In the genomic region with DNA sequence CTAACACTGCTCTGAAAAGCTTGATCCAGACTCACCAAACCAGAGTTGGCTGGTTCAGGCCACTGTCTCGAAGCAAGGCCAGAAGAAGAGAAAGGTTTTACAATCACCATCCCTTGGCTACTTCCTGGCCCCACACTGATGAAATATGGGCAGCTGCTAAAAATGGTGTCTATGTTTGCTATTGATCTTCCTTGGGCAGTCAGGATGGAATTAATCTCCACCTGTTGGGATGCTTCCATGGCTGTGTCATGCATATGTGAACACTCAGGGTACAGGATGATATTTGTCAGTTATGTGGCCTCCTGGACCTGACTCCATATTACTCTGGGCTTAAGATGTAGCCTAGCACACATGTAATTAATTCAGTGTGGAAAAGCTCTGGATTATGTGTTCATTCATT, we compare ENCODE assay signal across 13 cellular contexts.
DNase-seq lines count a peak whose midpoint lies in the region; ATAC-seq and TF ChIP-seq lines count a peak whose summit lies in the region.
"Had no signal": no experiment of that assay in that cellular context is flagged by ENCODE, and none has a peak within 500 bp of the region (broad histone marks: within the 10 kb centered on the region; RNA-seq: fewer than 3 reads in every experiment).

No MANE protein-coding gene starts in this region.

- H3K9ac ChIP-seq in DND-41 (ENCODE audit: low read depth, low read length): no peak overlapping the region

- H3K4me3 ChIP-seq in DND-41 (ENCODE audit: low read depth in 1 of 2, low read length in 2 of 2): no peak overlapping the region
- H3K4me3 ChIP-seq in dorsolateral prefrontal cortex: no peak overlapping the region

- H2AFZ ChIP-seq in DND-41 (ENCODE audit: low read depth, low read length): no peak overlapping the region

- H4K20me1 ChIP-seq in DND-41 (ENCODE audit: insufficient read depth, low read length): no peaks in the 10 kb centered on the region

- ATAC-seq in DND-41 (ENCODE audit: insufficient read depth, low read depth) (no peak), esophagus mucosa (no peak), left colon (no peak)

- peaks cover 51% of the 10 kb centered on the region for H3K4me1 Mint-ChIP-seq in activated T-helper 2 cell treated with anti-CD3 and anti-CD28 coated beads, Interferon-gamma antibody, Interleukin-2, Interleukin-4, amounts not matched to agents 10 μg/mL and 5 μg/mL and 100 μg/mL, durations not matched to agents 14 hours and 24 hours and 36 hours (ENCODE audit: low read depth)

- H3K9me3 ChIP-seq in DND-41 (ENCODE audit: insufficient read depth, low read length, severe bottlenecking): no peaks in the 10 kb centered on the region

- H3K27ac ChIP-seq in DND-41 (ENCODE audit: low read length): peak overlapping the region; percentile 36; the same call in 1 of the 2 replicates
- peak overlapping the region; percentile 18 to 99 (median 96) for H3K27ac ChIP-seq in dorsolateral prefrontal cortex
- peak overlapping the region; percentile 75 for H3K27ac ChIP-seq in temporal lobe (ENCODE audit: low read depth, low read length)

- H3K79me2 ChIP-seq in DND-41 (ENCODE audit: insufficient read depth, low read length): peaks cover 78% of the 10 kb centered on the region

- no peaks in the 10 kb centered on the region for H3K36me3 Mint-ChIP-seq in activated T-helper 2 cell treated with anti-CD3 and anti-CD28 coated beads, Interferon-gamma antibody, Interleukin-2, Interleukin-4, amounts not matched to agents 10 μg/mL and 5 μg/mL and 100 μg/mL, durations not matched to agents 14 hours and 24 hours and 36 hours (ENCODE audit: low read depth)
- H3K36me3 Mint-ChIP-seq: CD8-positive, alpha-beta memory T cell; IgD-negative memory B cell had no signal

- intact Hi-C loops in activated T-helper 2 cell treated with anti-CD3 and anti-CD28 coated beads, Interferon-gamma antibody, Interleukin-2, Interleukin-4, amounts not matched to agents 10 μg/mL and 5 μg/mL and 100 μg/mL, durations not matched to agents 14 hours and 24 hours and 36 hours (cut with micrococcal nuclease): loop anchor here (1.0 to 5.0 kb wide), 2 partner anchors 86 to 348 kb away; no protein-coding TSS in a partner anchor
- intact Hi-C loops in dorsolateral prefrontal cortex (cut with DNase I) (loop anchor here (5.0 to 10.0 kb wide), 4 partner anchors 63 to 351 kb away; partner anchors contain the start of gene FRMD4B (in 1 of the 2)), left colon (cut with DNase I, micrococcal nuclease) (no loop called here)

- TF ChIP-seq CTCF in DND-41 (IDR thresholded peaks at IDR 0.05; ENCODE audit: borderline replicate concordance, extremely low read depth, low read length, poor library complexity, severe bottlenecking) (no peak), dorsolateral prefrontal cortex (IDR thresholded peaks at IDR 0.05 in 54 of 56, conservative IDR thresholded peaks at IDR 0.05 in 2 of 56; ENCODE audit: low read depth in 1 of 56, partially characterized antibody in 56 of 56) (no peak)

- H3K9me3 Mint-ChIP-seq in activated T-helper 2 cell treated with anti-CD3 and anti-CD28 coated beads, Interferon-gamma antibody, Interleukin-2, Interleukin-4, amounts not matched to agents 10 μg/mL and 5 μg/mL and 100 μg/mL, durations not matched to agents 14 hours and 24 hours and 36 hours: no peaks in the 10 kb centered on the region
- H3K9me3 Mint-ChIP-seq: CD8-positive, alpha-beta memory T cell; IgD-negative memory B cell had no signal

- H3K27me3 ChIP-seq in DND-41 (ENCODE audit: insufficient read depth, low read length, poor library complexity): no peaks in the 10 kb centered on the region
- no peaks in the 10 kb centered on the region for H3K27me3 ChIP-seq in dorsolateral prefrontal cortex

- no peaks in the 10 kb centered on the region for H3K27me3 Mint-ChIP-seq in activated T-helper 2 cell treated with anti-CD3 and anti-CD28 coated beads, Interferon-gamma antibody, Interleukin-2, Interleukin-4, amounts not matched to agents 10 μg/mL and 5 μg/mL and 100 μg/mL, durations not matched to agents 14 hours and 24 hours and 36 hours (ENCODE audit: low read depth)
- H3K27me3 Mint-ChIP-seq: CD8-positive, alpha-beta memory T cell; IgD-negative memory B cell had no signal

- 0 out of 2 replicates have a peak, but pooled peaks cover 5% of the 10 kb centered on the region for H3K36me3 ChIP-seq in DND-41 (ENCODE audit: insufficient read depth, low read length)

- H3K4me3 Mint-ChIP-seq in activated T-helper 2 cell treated with anti-CD3 and anti-CD28 coated beads, Interferon-gamma antibody, Interleukin-2, Interleukin-4, amounts not matched to agents 10 μg/mL and 5 μg/mL and 100 μg/mL, durations not matched to agents 14 hours and 24 hours and 36 hours (ENCODE audit: low read depth): no peak overlapping the region
- H3K4me3 Mint-ChIP-seq: CD8-positive, alpha-beta memory T cell had no signal

- DNase-seq in DND-41: no peak
- DNase-seq in activated T-helper 2 cell treated with anti-CD3 and anti-CD28 coated beads, Interferon-gamma antibody, Interleukin-2, Interleukin-4, amounts not matched to agents 10 μg/mL and 5 μg/mL and 100 μg/mL, durations not matched to agents 14 hours and 24 hours and 36 hours (ENCODE audit: low spot score): no peak
- DNase-seq in dorsolateral prefrontal cortex: no peak
- DNase-seq in NOMO-1 (lab: John Stamatoyannopoulos, UW; ENCODE audit: unreplicated experiment in 2 of 2): no peak
- no peak for DNase-seq in left colon
- DNase-seq: CD8-positive, alpha-beta memory T cell; GF-D8; NCI-H2029 treated with DMSO at 0.1 percent for 48 hours; NCI-H226; Right ventricle myocardium superior had no signal

- H3K27ac Mint-ChIP-seq in activated T-helper 2 cell treated with anti-CD3 and anti-CD28 coated beads, Interferon-gamma antibody, Interleukin-2, Interleukin-4, amounts not matched to agents 10 μg/mL and 5 μg/mL and 100 μg/mL, durations not matched to agents 14 hours and 24 hours and 36 hours: peak overlapping the region; percentile 10
- H3K27ac Mint-ChIP-seq: IgD-negative memory B cell had no signal

- H3K4me2 ChIP-seq in DND-41 (ENCODE audit: insufficient read depth, low read length): no peak overlapping the region

- peaks cover 47% of the 10 kb centered on the region for H3K4me1 ChIP-seq in DND-41 (ENCODE audit: insufficient read depth, low read length)

Comparison
In these comparisons a context has a peak if more than half of its experiments do, and no peak if none do; other contexts are left out.
1. H3K27ac ChIP-seq: peak in every context shown above with its lines; median percentile 96 in dorsolateral prefrontal cortex; 75 in temporal lobe; 36 in DND-41.
2. intact Hi-C loops: an anchor here in activated T-helper 2 cell treated with anti-CD3 and anti-CD28 coated beads, Interferon-gamma antibody, Interleukin-2, Interleukin-4, amounts not matched to agents 10 μg/mL and 5 μg/mL and 100 μg/mL, durations not matched to agents 14 hours and 24 hours and 36 hours (1.0 to 5.0 kb wide) and dorsolateral prefrontal cortex (5.0 to 10.0 kb wide); none called in left colon.